In the genomic region with DNA sequence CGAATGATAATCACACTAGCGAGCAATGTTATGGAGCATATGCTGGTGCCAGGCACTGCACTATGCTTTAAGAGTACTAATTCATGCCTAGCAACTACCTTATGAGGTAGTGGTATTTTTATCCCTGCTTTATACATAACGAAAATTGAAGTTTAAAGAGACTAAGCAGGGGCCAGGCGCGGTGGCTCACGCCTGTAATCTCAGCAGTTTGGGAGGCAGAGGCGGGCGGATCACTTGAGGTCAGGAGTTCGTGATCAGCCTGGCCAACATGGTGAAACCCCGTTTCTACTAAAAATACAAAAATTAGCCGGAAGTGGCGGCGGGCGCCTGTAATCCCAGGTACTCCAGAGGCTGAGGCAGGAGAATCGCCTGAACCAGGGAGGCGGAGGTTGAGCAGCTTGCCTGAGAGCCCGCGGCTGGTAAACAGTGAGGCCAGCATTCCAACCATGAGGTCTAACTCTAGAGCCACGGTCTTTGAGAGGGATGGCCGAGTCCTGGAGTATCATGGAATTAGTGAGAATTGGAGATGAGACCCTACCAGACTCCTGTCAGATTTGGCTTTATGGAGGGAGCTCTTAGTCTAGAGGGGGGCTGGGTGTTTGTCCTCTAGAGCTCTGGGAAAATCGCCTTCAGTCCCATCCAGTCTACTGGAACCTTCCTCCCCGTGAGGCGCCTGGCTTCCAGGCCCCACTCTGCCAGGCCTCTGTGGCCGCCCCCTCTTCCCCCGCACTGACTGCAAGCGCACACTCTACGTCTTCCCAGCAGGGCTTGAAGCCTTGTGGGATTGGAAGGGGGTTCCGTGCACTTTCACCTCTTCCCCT, we compare ENCODE assay signal across 14 cellular contexts. TPM values are rescaled to one million over a fixed set of nuclear protein-coding genes. Genes with fewer than 3 reads are reported as not detected.
DNase-seq lines count a peak whose midpoint lies in the region; ATAC-seq and TF ChIP-seq lines count a peak whose summit lies in the region.
"Had no signal": no experiment of that assay in that cellular context is flagged by ENCODE, and none has a peak within 500 bp of the region (broad histone marks: within the 10 kb centered on the region; RNA-seq: fewer than 3 reads in every experiment).

No MANE protein-coding gene starts in this region.

- H3K4me3 Mint-ChIP-seq in T-helper 17 cell = peak overlapping the region; percentile 9
- H3K4me3 Mint-ChIP-seq in activated CD4-positive, alpha-beta T cell treated with anti-CD3 and anti-CD28 coated beads, Interleukin-2, amount 10 ng/mL, durations not matched to agents 24 days and 14 days = no peak overlapping the region

- H3F3A ChIP-seq in GM23248 (ENCODE audit: insufficient read depth) = no peaks in the 10 kb centered on the region

- in situ Hi-C loops in GM23248 (cut with MboI) = no loop called here

- peaks cover 11% of the 10 kb centered on the region for H3K36me3 Mint-ChIP-seq in T-helper 17 cell (ENCODE audit: low read depth)
- H3K36me3 Mint-ChIP-seq in activated CD4-positive, alpha-beta T cell treated with anti-CD3 and anti-CD28 coated beads, Interleukin-2, amount 10 ng/mL, durations not matched to agents 24 days and 14 days (ENCODE audit: low read depth) = no peaks in the 10 kb centered on the region

- H3K36me3 ChIP-seq in GM23248 (ENCODE audit: low read depth) (no peaks in the 10 kb centered on the region), mesenchymal stem cell (ENCODE audit: control insufficient read depth in 1 of 2, insufficient read depth in 2 of 2, low read depth in 1 of 2, low read length in 2 of 2) (no peaks in the 10 kb centered on the region)
- H3K36me3 ChIP-seq: cardiac muscle cell, heart right ventricle, right atrium auricular region had no signal

- H4K20me1 ChIP-seq in GM23248 (ENCODE audit: insufficient read depth) = no peaks in the 10 kb centered on the region

- no peaks in the 10 kb centered on the region for H3K79me2 ChIP-seq in GM23248 (ENCODE audit: insufficient read depth)

- H2BK12ac ChIP-seq in mesenchymal stem cell (ENCODE audit: low read length in 2 of 2) = no peak overlapping the region

- peak; percentile 22 for ATAC-seq in T-helper 17 cell

- H3K9me3 ChIP-seq in GM23248 (ENCODE audit: low read depth) = no peaks in the 10 kb centered on the region
- H3K9me3 ChIP-seq in T-helper 17 cell (ENCODE audit: control insufficient read depth, low read length, poor library complexity, severe bottlenecking) = no peaks in the 10 kb centered on the region
- H3K9me3 ChIP-seq in mesenchymal stem cell (ENCODE audit: control insufficient read depth, low read length) = no peaks in the 10 kb centered on the region
- H3K9me3 ChIP-seq: heart right ventricle, right atrium auricular region had no signal

- intact Hi-C loops in activated CD4-positive, alpha-beta T cell treated with anti-CD3 and anti-CD28 coated beads, Interleukin-2, amount 10 ng/mL, durations not matched to agents 24 days and 14 days (cut with micrococcal nuclease) = loop anchor here (1.0 to 5.0 kb wide), 6 partner anchors 8 to 485 kb away; a partner anchor contains a TSS

- H3K27ac ChIP-seq in C4-2B (peak overlapping the region; percentile 63; the same call in 1 of the 2 replicates), GM23248 (no peak overlapping the region), mesenchymal stem cell (ENCODE audit: low read length, poor library complexity, severe bottlenecking) (no peak overlapping the region)
- H3K27ac ChIP-seq: cardiac muscle cell, heart right ventricle, right atrium auricular region had no signal

- H3K14ac ChIP-seq in mesenchymal stem cell (ENCODE audit: low read length in 2 of 2) = no peak overlapping the region

- peaks cover 24% of the 10 kb centered on the region for H3K4me1 Mint-ChIP-seq in T-helper 17 cell
- H3K4me1 Mint-ChIP-seq in activated CD4-positive, alpha-beta T cell treated with anti-CD3 and anti-CD28 coated beads, Interleukin-2, amount 10 ng/mL, durations not matched to agents 24 days and 14 days = peaks cover 16% of the 10 kb centered on the region

- H3K4me3 ChIP-seq in GM23248 = peak overlapping the region; percentile 53
- peak overlapping the region in 1 of 2 experiments; percentile 65 for H3K4me3 ChIP-seq in mesenchymal stem cell (ENCODE audit: insufficient read depth in 1 of 2, low read depth in 1 of 2, low read length in 2 of 2)
- H3K4me3 ChIP-seq: cardiac muscle cell, heart right ventricle, right atrium auricular region had no signal

- no peaks in the 10 kb centered on the region for H3K79me1 ChIP-seq in mesenchymal stem cell (replicated peaks; ENCODE audit: low read length, poor library complexity, severe bottlenecking)

- no peak for DNase-seq in GM23248
- no peak for DNase-seq in T-helper 17 cell
- DNase-seq in mesenchymal stem cell = no peak
- DNase-seq in inferior parietal cortex (ENCODE audit: extremely low spot score) = no peak
- no peak for DNase-seq in activated CD4-positive, alpha-beta T cell treated with anti-CD3 and anti-CD28 coated beads, Interleukin-2, amount 10 ng/mL, durations not matched to agents 24 days and 14 days
- DNase-seq in HuH-7 (ENCODE audit: low spot score) = no peak
- no peak for DNase-seq in SIG-M5 (lab: John Stamatoyannopoulos, UW)

- H3K4ac ChIP-seq in mesenchymal stem cell (ENCODE audit: low read depth in 1 of 2, low read length in 2 of 2) = no peak overlapping the region

- no peak overlapping the region for H2BK120ac ChIP-seq in mesenchymal stem cell (ENCODE audit: low read depth, low read length)

- no peak overlapping the region for H4K91ac ChIP-seq in mesenchymal stem cell (ENCODE audit: low read length)

- H3K27ac Mint-ChIP-seq in T-helper 17 cell = no peak overlapping the region
- H3K27ac Mint-ChIP-seq in activated CD4-positive, alpha-beta T cell treated with anti-CD3 and anti-CD28 coated beads, Interleukin-2, amount 10 ng/mL, durations not matched to agents 24 days and 14 days = no peak overlapping the region

- H2AFZ ChIP-seq in GM23248 = no peak overlapping the region
- H2AFZ ChIP-seq in mesenchymal stem cell (ENCODE audit: low read depth, low read length) = no peak overlapping the region

- no peak overlapping the region for H3K18ac ChIP-seq in mesenchymal stem cell (ENCODE audit: low read depth in 1 of 2, low read length in 2 of 2)

- H3K4me2 ChIP-seq in GM23248 (ENCODE audit: unreplicated experiment) (peak overlapping the region; percentile 83), mesenchymal stem cell (ENCODE audit: low read length, poor library complexity, severe bottlenecking) (no peak overlapping the region)

- 25 to 28% methylated on average over 28 of the region's 28 CpGs for WGBS in GM23248 (ENCODE audit: low coverage in 1 of 2, low lambda C conversion rate in 2 of 2, missing lambda C conversion rate in 2 of 2), 2 experiments
- WGBS in mesenchymal stem cell = 36% methylated on average over 25 of the region's 28 CpGs

- H3K27me3 ChIP-seq in GM23248 (replicated peaks; ENCODE audit: insufficient read depth) (peaks cover 80% of the 10 kb centered on the region), mesenchymal stem cell (ENCODE audit: control insufficient read depth in 1 of 2, insufficient read depth in 1 of 2, low read length in 2 of 2) (peaks cover 98 to 99% of the 10 kb centered on the region in 2 experiments)

- no peaks in the 10 kb centered on the region for H3K9me2 ChIP-seq in GM23248 (ENCODE audit: insufficient read depth)

- H4K8ac ChIP-seq in mesenchymal stem cell (ENCODE audit: low read length) = no peak overlapping the region

- no peaks in the 10 kb centered on the region for H3K4me1 ChIP-seq in GM23248 (ENCODE audit: insufficient read depth)
- H3K4me1 ChIP-seq in mesenchymal stem cell (ENCODE audit: control insufficient read depth, insufficient read depth, low read depth, low read length) = peaks cover 6% of the 10 kb centered on the region

- peak; percentile 36 for TF ChIP-seq CTCF in C4-2B (conservative IDR thresholded peaks at IDR 0.05)

- H3K9me3 Mint-ChIP-seq in activated CD4-positive, alpha-beta T cell treated with anti-CD3 and anti-CD28 coated beads, Interleukin-2, amount 10 ng/mL, durations not matched to agents 24 days and 14 days = no peaks in the 10 kb centered on the region

- peaks cover 93% of the 10 kb centered on the region for H3K27me3 Mint-ChIP-seq in T-helper 17 cell
- H3K27me3 Mint-ChIP-seq in activated CD4-positive, alpha-beta T cell treated with anti-CD3 and anti-CD28 coated beads, Interleukin-2, amount 10 ng/mL, durations not matched to agents 24 days and 14 days = peaks cover 88% of the 10 kb centered on the region

- H3K9ac ChIP-seq in GM23248 (no peak overlapping the region), mesenchymal stem cell (ENCODE audit: low read length) (peak overlapping the region; percentile 47)

- H3K23ac ChIP-seq in mesenchymal stem cell (ENCODE audit: low read length in 2 of 2) = no peak overlapping the region

- no peak overlapping the region for H2BK15ac ChIP-seq in mesenchymal stem cell (ENCODE audit: low read depth, poor library complexity, severe bottlenecking)

- no peak overlapping the region for H2BK5ac ChIP-seq in mesenchymal stem cell (ENCODE audit: low read depth, low read length, poor library complexity, severe bottlenecking)

- no peak overlapping the region for H2AK5ac ChIP-seq in mesenchymal stem cell (ENCODE audit: low read length, severe bottlenecking)

RNA-seq across cellular contexts. Expression of a gene that starts 11.6 kb away (rescaled TPM):
- total RNA-seq in GM23248 (2014; rRNA removed; shearing (Covaris generic)) = not detected in 2 replicates
- not detected in 2 replicates for polyA plus RNA-seq in GM23248 (2016; fragmentation: Nextera tagmentation; extraction: Ambion mirVana)
- not detected for total RNA-seq in T-helper 17 cell
- polyA plus RNA-seq in mesenchymal stem cell (2013, experiment 1 of 2) = not detected
- polyA plus RNA-seq in mesenchymal stem cell (2013, experiment 2 of 2) = not detected
- not detected in 2 replicates for total RNA-seq in activated CD4-positive, alpha-beta T cell treated with anti-CD3 and anti-CD28 coated beads, Interleukin-2, amount 10 ng/mL, durations not matched to agents 24 days and 14 days
- total RNA-seq: kidney epithelial cell; right atrium auricular region; subcutaneous adipose tissue; T-helper 1 cell treated with Interleukin-12 subunit alpha and Interleukin-12 subunit beta and Interleukin-4 antibody, amounts not matched to agents 30 ng/mL and 1 ng/mL, for 36 hours had no signal
